In the genomic region with DNA sequence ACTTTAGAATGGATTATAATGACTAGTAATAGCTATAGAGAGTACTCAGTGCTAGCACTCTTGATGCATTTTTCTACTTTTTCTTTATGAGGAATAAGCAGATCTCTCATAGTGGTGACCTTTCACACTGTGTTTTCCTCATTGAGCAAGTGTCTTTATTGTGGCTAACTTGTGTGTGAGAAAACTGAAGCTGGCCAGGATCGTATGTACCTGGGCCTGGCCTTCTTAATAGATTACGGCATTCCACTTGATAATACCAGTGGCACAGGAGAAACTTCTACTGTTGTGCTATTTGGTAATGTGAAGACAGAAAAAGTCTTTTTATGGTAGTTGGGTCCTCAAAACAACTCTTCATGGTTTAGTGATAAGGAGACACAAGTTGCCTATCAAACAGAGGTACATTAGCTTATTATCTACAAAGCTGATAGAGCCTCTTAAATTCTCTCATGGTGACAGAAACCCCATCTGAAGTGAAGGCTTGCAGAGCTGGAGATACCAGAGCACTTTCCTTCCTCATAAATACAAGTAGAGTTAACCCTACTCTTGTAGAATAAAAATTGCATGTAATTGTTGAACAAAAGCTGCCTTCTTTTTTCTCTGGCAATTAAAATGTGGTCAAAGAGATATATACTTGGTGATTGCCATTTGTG, we compare ENCODE assay signal across 13 cellular contexts.
"Had no signal": no experiment of that assay in that cellular context is flagged by ENCODE, and none has a peak within 500 bp of the region (broad histone marks: within the 10 kb centered on the region; RNA-seq: fewer than 3 reads in every experiment).

No MANE protein-coding gene starts in this region.

- H3K27ac ChIP-seq: adrenal gland had no signal

- H3K27ac Mint-ChIP-seq: activated naive CD4-positive, alpha-beta T cell treated with anti-CD3 and anti-CD28 coated beads, Interleukin-2, amount 10 ng/mL, durations not matched to agents 7 days and 5 days; brain; nephron had no signal

- H3K4me3 ChIP-seq: adrenal gland, lung, mucosa of descending colon, stomach had no signal

- H3K9me3 ChIP-seq: adrenal gland, mucosa of descending colon, stomach had no signal

- H3K4me1 ChIP-seq: adrenal gland had no signal

- H3K4me3 Mint-ChIP-seq: activated naive CD4-positive, alpha-beta T cell treated with anti-CD3 and anti-CD28 coated beads, Interleukin-2, amount 10 ng/mL, durations not matched to agents 7 days and 5 days; brain; nephron had no signal

- H3K27me3 Mint-ChIP-seq: activated naive CD4-positive, alpha-beta T cell treated with anti-CD3 and anti-CD28 coated beads, Interleukin-2, amount 10 ng/mL, durations not matched to agents 7 days and 5 days; brain had no signal

- ATAC-seq: mucosa of descending colon had no signal

- H3K4me1 Mint-ChIP-seq: activated naive CD4-positive, alpha-beta T cell treated with anti-CD3 and anti-CD28 coated beads, Interleukin-2, amount 10 ng/mL, durations not matched to agents 7 days and 5 days; brain; nephron had no signal

- H3K27me3 ChIP-seq: adrenal gland, stomach had no signal

- DNase-seq: activated CD4-positive, alpha-beta T cell treated with anti-CD3 and anti-CD28 coated beads for 4 hours; activated naive CD4-positive, alpha-beta T cell treated with anti-CD3 and anti-CD28 coated beads, Interleukin-2, amount 10 ng/mL, durations not matched to agents 7 days and 5 days; adrenal gland; hypothalamus; kidney glomerular epithelial cell; mucosa of descending colon; occipital lobe; stimulated activated CD4-positive, alpha-beta T cell treated with anti-CD3 and anti-CD28 coated beads, Interleukin-4, amount 100 ng/mL, for 4 hours; stomach; T1000 had no signal
